ENCODE assay signal across 11 cellular contexts in the genomic region with DNA sequence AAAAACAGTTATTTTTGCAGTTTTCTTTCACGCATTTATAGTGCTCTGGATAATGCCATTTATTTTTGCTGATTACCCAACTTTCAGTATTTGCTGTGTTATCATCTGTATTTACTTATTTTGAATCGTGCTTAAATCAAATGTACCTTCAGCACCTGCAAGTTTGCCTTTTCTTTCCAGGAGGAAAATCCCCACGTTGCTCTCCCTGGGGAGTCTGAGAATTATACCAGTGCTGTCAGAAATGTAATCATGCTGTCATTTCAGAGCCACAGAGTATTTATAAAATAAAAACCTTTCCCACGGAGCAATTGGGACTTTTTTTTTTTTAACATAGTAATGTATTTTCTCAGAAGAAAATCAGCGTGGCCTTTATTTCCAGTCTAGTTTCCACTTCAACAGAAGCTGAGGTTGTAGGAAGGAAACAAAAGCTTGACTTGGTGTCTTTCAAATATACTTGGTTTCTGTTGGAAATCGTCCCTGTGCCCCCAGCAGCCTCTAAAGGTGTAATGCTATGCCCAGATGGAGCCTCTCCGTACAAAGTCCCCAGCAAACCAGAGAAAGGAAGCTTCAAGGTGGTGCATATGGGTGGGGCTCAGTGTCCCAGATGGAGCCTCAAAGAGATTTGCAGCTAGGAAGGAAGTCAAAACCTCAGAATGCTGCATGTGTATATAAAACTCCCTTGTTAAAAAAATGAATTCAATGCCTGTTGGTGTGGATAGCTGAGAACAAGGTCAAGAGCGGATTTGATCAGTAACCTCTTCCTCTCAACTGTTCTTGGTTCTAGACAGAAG. TPM values are rescaled to one million over a fixed set of nuclear protein-coding genes. Genes with fewer than 3 reads are reported as not detected.
DNase-seq lines count a peak whose midpoint lies in the region; ATAC-seq, FAIRE-seq and TF ChIP-seq lines count a peak whose summit lies in the region.
"Had no signal": no experiment of that assay in that cellular context is flagged by ENCODE, and none has a peak within 500 bp of the region (broad histone marks: within the 10 kb centered on the region; RNA-seq: fewer than 3 reads in every experiment).

No MANE protein-coding gene starts in this region.

- peak overlapping the region; percentile 88 for H3K4me3 Mint-ChIP-seq in CD4-positive, alpha-beta T cell

- H4K20me1 ChIP-seq in KMS-11 (ENCODE audit: insufficient read depth) (no peaks in the 10 kb centered on the region), mammary epithelial cell (ENCODE audit: insufficient read depth, low read length) (no peaks in the 10 kb centered on the region)

- H3K36me3 Mint-ChIP-seq in CD4-positive, alpha-beta T cell (ENCODE audit: low read depth) = no peaks in the 10 kb centered on the region

- no peaks in the 10 kb centered on the region for H3K79me2 ChIP-seq in KMS-11 (ENCODE audit: insufficient read depth, low read depth)
- no peaks in the 10 kb centered on the region for H3K79me2 ChIP-seq in mammary epithelial cell (ENCODE audit: insufficient read depth, low read length)

- dilution Hi-C loops in mammary epithelial cell (cut with HindIII; ENCODE audit: low sequenced_read_pairs) = no loop called here

- no peaks in the 10 kb centered on the region for H3K27me3 ChIP-seq in CD4-positive, alpha-beta T cell (ENCODE audit: control insufficient read depth, insufficient read depth, low read length)
- H3K27me3 ChIP-seq in KMS-11 (ENCODE audit: insufficient read depth, low read depth) (no peaks in the 10 kb centered on the region; the same call in 1 of the 2 replicates), mucosa of stomach (ENCODE audit: control insufficient read depth, insufficient read depth, low read length) (peaks cover 23% of the 10 kb centered on the region), mammary epithelial cell (ENCODE audit: insufficient read depth, low read length) (no peaks in the 10 kb centered on the region)

- H3K9ac ChIP-seq in KMS-11 (peak overlapping the region; percentile 91; the same call in 1 of the 2 replicates), mucosa of stomach (ENCODE audit: low read length) (no peak overlapping the region), mammary epithelial cell (ENCODE audit: insufficient read depth, low read length) (no peak overlapping the region)

- H3K36me3 ChIP-seq in KMS-11 (ENCODE audit: insufficient read depth) (no peaks in the 10 kb centered on the region), mucosa of stomach (ENCODE audit: control insufficient read depth, insufficient read depth, low read length) (no peaks in the 10 kb centered on the region), mammary epithelial cell (ENCODE audit: insufficient read depth, low read length) (no peaks in the 10 kb centered on the region)

- peak overlapping the region; percentile 68 for H3K27ac Mint-ChIP-seq in CD4-positive, alpha-beta T cell

- WGBS in mammary epithelial cell (ENCODE audit: low coverage, missing lambda C conversion rate) = 91% methylated on average over 8 of the region's 8 CpGs

- no peaks in the 10 kb centered on the region for H3K9me3 ChIP-seq in CD4-positive, alpha-beta T cell (ENCODE audit: control insufficient read depth, low read length)
- H3K9me3 ChIP-seq in mucosa of stomach (ENCODE audit: control insufficient read depth, low read length) (no peaks in the 10 kb centered on the region), mammary epithelial cell (replicated peaks; ENCODE audit: insufficient read depth, low read length) (no peaks in the 10 kb centered on the region)

- H3K4me2 ChIP-seq in KMS-11 (peak overlapping the region; percentile 58), mammary epithelial cell (ENCODE audit: insufficient read depth, low read depth, low read length) (no peak overlapping the region)

- H3K4me1 Mint-ChIP-seq in CD4-positive, alpha-beta T cell (ENCODE audit: low read depth) = peaks cover 61% of the 10 kb centered on the region

- H3K4me1 ChIP-seq in KMS-11 (ENCODE audit: low read depth, poor library complexity, severe bottlenecking) = peaks cover 21% of the 10 kb centered on the region
- peaks cover 18% of the 10 kb centered on the region for H3K4me1 ChIP-seq in mucosa of stomach (ENCODE audit: control insufficient read depth, insufficient read depth, low read length)
- H3K4me1 ChIP-seq in mammary epithelial cell (ENCODE audit: insufficient read depth, low read length) = peaks cover 22% of the 10 kb centered on the region

- TF ChIP-seq CTCF in CD4-positive, alpha-beta T cell (IDR thresholded peaks at IDR 0.05) = no peak
- TF ChIP-seq CTCF in KMS-11 (conservative IDR thresholded peaks at IDR 0.05; ENCODE audit: low read depth, low read length) = no peak
- TF ChIP-seq CTCF in mammary epithelial cell (conservative IDR thresholded peaks at IDR 0.05 in 1 of 2, IDR thresholded peaks at IDR 0.05 in 1 of 2; ENCODE audit: extremely low read depth in 1 of 2, insufficient read depth in 1 of 2, low read depth in 1 of 2, low read length in 2 of 2) = no peak

- BruUV-seq in mammary epithelial cell (replicated peaks; lab: Mats Ljungman, UMichigan) = no TSS peak

- H2AFZ ChIP-seq in KMS-11 (ENCODE audit: low read depth) (peak overlapping the region; percentile 97), mammary epithelial cell (ENCODE audit: low read depth, low read length) (no peak overlapping the region)

- H3K27ac ChIP-seq in CD4-positive, alpha-beta T cell (ENCODE audit: low read depth, low read length) = peak overlapping the region; percentile 37
- H3K27ac ChIP-seq in KMS-11 (peak overlapping the region; percentile 74; the same call in 1 of the 2 replicates), mammary epithelial cell (ENCODE audit: insufficient read depth, low read depth, low read length) (no peak overlapping the region)
- H3K27ac ChIP-seq: SK-N-MC had no signal

- DNase-seq in CD4-positive, alpha-beta T cell = peak in 6 of 10 experiments; percentile 4 to 31 (median 10)
- peak; percentile 70 for DNase-seq in activated effector memory CD4-positive, alpha-beta T cell treated with anti-CD3 and anti-CD28 coated beads, Interleukin-2, amount 50 U/mL, for 16 hours
- DNase-seq in mammary epithelial cell (no peak), HTR-8/SVneo (ENCODE audit: insufficient read length, low spot score) (no peak)
- DNase-seq: Karpas-422 had no signal

- peak; percentile 70 for ATAC-seq in CD4-positive, alpha-beta T cell (ENCODE audit: poor library complexity)
- ATAC-seq in GM21515 (IDR thresholded peaks at IDR 0.05; ENCODE audit: unreplicated experiment) (no peak), HG02852 (IDR thresholded peaks at IDR 0.05; ENCODE audit: unreplicated experiment) (no peak)

- no peak for FAIRE-seq in HTR-8/SVneo (lab: Jason Lieb, UNC)

- no peaks in the 10 kb centered on the region for H3K9me3 Mint-ChIP-seq in CD4-positive, alpha-beta T cell

- H3K27me3 Mint-ChIP-seq in CD4-positive, alpha-beta T cell = no peaks in the 10 kb centered on the region

- intact Hi-C loops in CD4-positive, alpha-beta T cell (cut with DNase I, micrococcal nuclease) = loop anchor here in 1 of 2 experiments (1.0 to 2.0 kb wide), 2 partner anchors 10 to 67 kb away; partner anchors contain the start of genes ARSK and SKIC3
- intact Hi-C loops in mammary epithelial cell (cut with micrococcal nuclease) = no loop called here

- no peak overlapping the region for H3K4me3 ChIP-seq in KMS-11 (IDR thresholded peaks at IDR 0.05; ENCODE audit: insufficient read depth, low read depth, low read length)
- H3K4me3 ChIP-seq in mucosa of stomach (ENCODE audit: low read length) = peak overlapping the region; percentile 40
- H3K4me3 ChIP-seq in mammary epithelial cell (replicated peaks in 1 of 3; ENCODE audit: insufficient read depth in 1 of 3, low read depth in 2 of 3, low read length in 3 of 3) = no peak overlapping the region
- H3K4me3 ChIP-seq: SK-N-MC had no signal

- POLR2A ChIA-PET in CD4-positive, alpha-beta T cell (lab: Charles Lee) = interaction anchor here (0.7 to 5.5 kb wide), 15 partner anchors 10 to 1185 kb away, joined by 3 to 87 read pairs (median 4); partner anchors contain the start of genes ARSK, ERAP1, RFESD and RHOBTB3

- in situ Hi-C loops in mammary epithelial cell (cut with MboI; ENCODE audit: low sequenced_read_pairs in 2 of 2) = no loop called here

- CTCF ChIA-PET in CD4-positive, alpha-beta T cell (lab: Charles Lee) = interaction anchor here (0.6 to 2.2 kb wide), 6 partner anchors 10 to 67 kb away, joined by 3 to 9 read pairs (median 4); partner anchors contain the start of genes ARSK, RFESD and SKIC3
- CTCF ChIA-PET in mammary epithelial cell (lab: Charles Lee; ENCODE audit: low non-redundant PET) = no interaction called here

RNA-seq across cellular contexts. Expression of gene GPR150, which starts 2.1 kb away (rescaled TPM):
- total RNA-seq in CD4-positive, alpha-beta T cell = under 1 TPM; 0.60 to 0.75 TPM
- total RNA-seq in mammary epithelial cell = under 1 TPM in 1 of 2 donors, not detected in 1; 0.50 TPM
- polyA plus RNA-seq in mammary epithelial cell = 0.07 TPM
- polyA minus RNA-seq in mammary epithelial cell = not detected
- total RNA-seq: cardiac septum had no signal

RNA-seq across cellular contexts. Expression of gene RFESD, which starts 24.5 kb away (rescaled TPM):
- 1 to 10 TPM; 1.3 to 1.5 TPM for total RNA-seq in CD4-positive, alpha-beta T cell
- 1 to 10 TPM; 2.1 to 3.0 TPM for total RNA-seq in mammary epithelial cell
- 2.0 TPM for polyA plus RNA-seq in mammary epithelial cell
- 0.98 TPM for polyA minus RNA-seq in mammary epithelial cell

Comparison
In these comparisons a context has a peak if more than half of its experiments do, and no peak if none do; other contexts are left out.
1. DNase-seq: peak in CD4-positive, alpha-beta T cell (6 of 10) and activated effector memory CD4-positive, alpha-beta T cell treated with anti-CD3 and anti-CD28 coated beads, Interleukin-2, amount 50 U/mL, for 16 hours (single experiment); none in mammary epithelial cell (single experiment) and HTR-8/SVneo (single experiment).